Comparison of ENCODE assay signal across 18 cellular contexts in the genomic region with DNA sequence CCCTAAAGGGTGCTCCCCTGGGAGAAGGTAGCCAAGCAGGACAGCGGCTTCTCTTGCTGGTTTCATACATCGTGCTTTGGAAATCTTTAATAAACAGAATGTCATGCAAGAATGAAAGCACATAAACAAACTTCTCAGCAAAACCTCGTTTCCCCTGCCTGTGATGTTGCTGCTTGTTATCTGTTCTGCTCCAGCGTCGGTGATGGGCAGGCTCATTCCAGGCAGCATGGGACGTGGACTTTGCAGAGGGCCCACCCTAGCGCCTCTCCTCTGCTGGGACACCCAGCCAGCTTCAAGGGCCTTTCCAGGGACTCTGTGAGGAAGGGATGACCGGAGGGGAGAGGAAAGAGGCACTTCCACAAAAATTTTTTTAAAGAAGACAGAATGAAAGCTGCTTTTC.
A peak's percentile ranks its signal among the peaks of the same experiment; 100 is the strongest.
DNase-seq lines count a peak whose midpoint lies in the region; ATAC-seq, FAIRE-seq and TF ChIP-seq lines count a peak whose summit lies in the region.
"Had no signal": no experiment of that assay in that cellular context is flagged by ENCODE, and none has a peak within 500 bp of the region (broad histone marks: within the 10 kb centered on the region; RNA-seq: fewer than 3 reads in every experiment).

No MANE protein-coding gene starts in this region.

- no peaks in the 10 kb centered on the region for H3K79me2 ChIP-seq in K562 (ENCODE audit: control insufficient read depth, insufficient read depth, low read length)
- no peaks in the 10 kb centered on the region for H3K79me2 ChIP-seq in HepG2 (ENCODE audit: insufficient read depth, low read length)

- WGBS in K562 (ENCODE audit: insufficient coverage, low coverage, missing lambda C conversion rate): 39% methylated on average over 8 of the region's 8 CpGs
- 20% methylated on average over 8 of the region's 8 CpGs for WGBS in HepG2 (ENCODE audit: low lambda C conversion rate)

- H4K20me1 ChIP-seq in K562 (replicated peaks; ENCODE audit: control insufficient read depth, insufficient read depth, low read length) (no peaks in the 10 kb centered on the region), HepG2 (ENCODE audit: insufficient read depth, low read length) (no peaks in the 10 kb centered on the region)

- no peak for TF ChIP-seq RAD21 in K562 (CRISPR knock-in tag; conservative IDR thresholded peaks at IDR 0.05 in 1 of 2, IDR thresholded peaks at IDR 0.05 in 1 of 2)
- TF ChIP-seq RAD21 in HepG2 (CRISPR knock-in tag; IDR thresholded peaks at IDR 0.05): no peak

- H3K27ac ChIP-seq in K562 (ENCODE audit: extremely low read depth, low read depth, low read length) (no peak overlapping the region), HepG2 (ENCODE audit: extremely low read length, insufficient read depth, low read length) (no peak overlapping the region)

- no peak overlapping the region for H3K27ac Mint-ChIP-seq in osteocyte (ENCODE audit: unreplicated experiment)
- H3K27ac Mint-ChIP-seq: CD4-positive, alpha-beta memory T cell; GM23338; H9 had no signal

- CTCF ChIA-PET in K562 (lab: Yijun Ruan, JAX; ENCODE audit: low intra/inter-chr PET ratio) (no interaction called here), HepG2 (lab: Yijun Ruan, JAX; ENCODE audit: low intra/inter-chr PET ratio, low total read pairs) (no interaction called here)

- H3K4me2 ChIP-seq in K562 (ENCODE audit: insufficient read depth, low read length) (no peak overlapping the region), HepG2 (ENCODE audit: low read depth, low read length) (no peak overlapping the region)
- H3K4me2 ChIP-seq: GM23338 had no signal

- H3K4me1 ChIP-seq in K562 (replicated peaks in 1 of 2; ENCODE audit: control insufficient read depth in 2 of 2, insufficient read depth in 2 of 2, low read length in 2 of 2) (no peaks in the 10 kb centered on the region), HepG2 (ENCODE audit: insufficient read depth, low read length) (no peaks in the 10 kb centered on the region)

- no peak for ATAC-seq in K562
- peak; percentile 36; the same call in 2 of the 3 replicates for ATAC-seq in HepG2
- no peak for ATAC-seq in HG03025 (IDR thresholded peaks at IDR 0.05; ENCODE audit: low FRiP score, unreplicated experiment)
- ATAC-seq in activated T-cell treated with anti-CD3 and anti-CD28 coated beads, Interleukin-2, amount 50 U/mL, for 4 hours: no peak
- ATAC-seq: GM12878, GM23338, HCT116 had no signal

- H3K27me3 ChIP-seq in K562 (ENCODE audit: control insufficient read depth in 2 of 2, insufficient read depth in 2 of 2, low read length in 2 of 2): no peaks in the 10 kb centered on the region
- no peaks in the 10 kb centered on the region for H3K27me3 ChIP-seq in HepG2 (ENCODE audit: control insufficient read depth in 1 of 2, insufficient read depth in 2 of 2, low read length in 2 of 2)

- no peaks in the 10 kb centered on the region for H3K27me3 Mint-ChIP-seq in osteocyte (ENCODE audit: unreplicated experiment)
- peaks cover 3% of the 10 kb centered on the region for H3K27me3 Mint-ChIP-seq in activated T-cell treated with anti-CD3 and anti-CD28 coated beads, Interleukin-2, amount 50 U/mL, for 4 hours (ENCODE audit: low read depth)

- intact Hi-C loops in K562 (cut with micrococcal nuclease) (loop anchor here (10.0 kb wide), 1 partner anchor 427 kb away; no protein-coding TSS in a partner anchor), HepG2 (cut with micrococcal nuclease; ENCODE audit: unreplicated experiment) (no loop called here)

- POLR2A ChIA-PET in K562 (lab: Yijun Ruan, JAX): interaction anchor here (0.6 kb wide), 1 partner anchor 59 kb away, joined by 3 read pairs; no protein-coding TSS in a partner anchor
- POLR2A ChIA-PET in HepG2 (lab: Yijun Ruan, JAX): no interaction called here

- H3K4me1 Mint-ChIP-seq in osteocyte (ENCODE audit: unreplicated experiment): no peaks in the 10 kb centered on the region
- no peaks in the 10 kb centered on the region for H3K4me1 Mint-ChIP-seq in activated T-cell treated with anti-CD3 and anti-CD28 coated beads, Interleukin-2, amount 50 U/mL, for 4 hours (ENCODE audit: low read depth)

- in situ Hi-C loops in K562 (cut with MboI): no loop called here
- in situ Hi-C loops in HepG2 (cut with HindIII; ENCODE audit: extremely low pct_ligation_motif_present, low pct_unique_long_range_greater_than_20kb): no loop called here

- TF ChIP-seq CTCF in K562 (IDR thresholded peaks at IDR 0.05 in 2 of 3, conservative IDR thresholded peaks at IDR 0.05 in 1 of 3; ENCODE audit: insufficient read depth in 2 of 3, low read depth in 1 of 3, low read length in 3 of 3): no peak
- TF ChIP-seq CTCF in HepG2 (CRISPR knock-in tag; IDR thresholded peaks at IDR 0.05): no peak
- no peak for TF ChIP-seq CTCF in osteocyte (IDR thresholded peaks at IDR 0.05)

- no peak for TF ChIP-seq EP300 in K562 (IDR thresholded peaks at IDR 0.05; ENCODE audit: low read length)
- TF ChIP-seq EP300 in HepG2 (IDR thresholded peaks at IDR 0.05; ENCODE audit: low read depth in 2 of 2, low read length in 2 of 2): no peak
- no peak for TF ChIP-seq EP300 in HepG2 (CRISPR knock-in tag; IDR thresholded peaks at IDR 0.05; ENCODE audit: borderline replicate concordance)

- no peak for DNase-seq in K562 (ENCODE audit: extremely low read depth in 1 of 4, low spot score in 3 of 4)
- DNase-seq in HepG2 (ENCODE audit: low spot score): no peak
- DNase-seq in osteocyte (ENCODE audit: extremely low spot score, unreplicated experiment): peak; percentile 71
- no peak for DNase-seq in EL
- no peak for DNase-seq in activated T-cell treated with anti-CD3 and anti-CD28 coated beads, Interleukin-2, amount 50 U/mL, for 4 hours
- DNase-seq: C1 segment of cervical spinal cord; Calu3; CD4-positive, alpha-beta memory T cell; COR-L47; DMS153; DND-41; GDM1; H9 had no signal

- no peaks in the 10 kb centered on the region for H3K9me3 Mint-ChIP-seq in osteocyte (ENCODE audit: unreplicated experiment)
- no peaks in the 10 kb centered on the region for H3K9me3 Mint-ChIP-seq in activated T-cell treated with anti-CD3 and anti-CD28 coated beads, Interleukin-2, amount 50 U/mL, for 4 hours
- H3K9me3 Mint-ChIP-seq: GM23338, H9 had no signal

- no peaks in the 10 kb centered on the region for H3K36me3 Mint-ChIP-seq in osteocyte (ENCODE audit: unreplicated experiment)
- H3K36me3 Mint-ChIP-seq in activated T-cell treated with anti-CD3 and anti-CD28 coated beads, Interleukin-2, amount 50 U/mL, for 4 hours (ENCODE audit: insufficient read depth): no peaks in the 10 kb centered on the region
- H3K36me3 Mint-ChIP-seq: CD4-positive, alpha-beta memory T cell had no signal

- H3K4me3 ChIP-seq in K562 (no peak overlapping the region), HepG2 (replicated peaks in 1 of 3; ENCODE audit: insufficient read depth in 1 of 3, low read depth in 2 of 3, low read length in 3 of 3) (no peak overlapping the region)
- H3K4me3 ChIP-seq: GM12878, GM23338 had no signal

- H3K9ac ChIP-seq in K562 (ENCODE audit: insufficient read depth in 1 of 2, low read depth in 2 of 2, low read length in 2 of 2) (no peak overlapping the region), HepG2 (ENCODE audit: insufficient read depth, low read depth, low read length) (no peak overlapping the region)

- no TSS peak for BruUV-seq in K562 (replicated peaks; lab: Mats Ljungman, UMichigan)
- no TSS peak for BruUV-seq in HepG2 (replicated peaks; lab: Mats Ljungman, UMichigan)

- no peaks in the 10 kb centered on the region for H3K9me3 ChIP-seq in K562 (replicated peaks; ENCODE audit: control insufficient read depth, insufficient read depth, low read depth, low read length)
- no peaks in the 10 kb centered on the region for H3K9me3 ChIP-seq in HepG2 (ENCODE audit: low read length)

- H2AFZ ChIP-seq in K562 (ENCODE audit: low read depth, low read length): peak overlapping the region; percentile 4; the same call in 1 of the 2 replicates
- no peak overlapping the region for H2AFZ ChIP-seq in HepG2 (ENCODE audit: low read length)
- H2AFZ ChIP-seq: GM23338 had no signal

- H3K36me3 ChIP-seq in K562 (ENCODE audit: control insufficient read depth, insufficient read depth, low read length): no peaks in the 10 kb centered on the region
- H3K36me3 ChIP-seq in HepG2 (replicated peaks in 1 of 2; ENCODE audit: control insufficient read depth in 1 of 2, insufficient read depth in 2 of 2, low read length in 2 of 2): no peaks in the 10 kb centered on the region

- no peak overlapping the region for H3K4me3 Mint-ChIP-seq in osteocyte (ENCODE audit: unreplicated experiment)
- H3K4me3 Mint-ChIP-seq in activated T-cell treated with anti-CD3 and anti-CD28 coated beads, Interleukin-2, amount 50 U/mL, for 4 hours: no peak overlapping the region
- H3K4me3 Mint-ChIP-seq: CD4-positive, alpha-beta memory T cell; GM23338; H9 had no signal

- FAIRE-seq in K562 (lab: Jason Lieb, UNC) (no peak), HepG2 (lab: Jason Lieb, UNC) (no peak)
- FAIRE-seq: GM12878, GM19239 had no signal

- TF ChIP-seq POLR2A in K562 (conservative IDR thresholded peaks at IDR 0.05) (no peak), HepG2 (IDR thresholded peaks at IDR 0.05; ENCODE audit: insufficient read depth in 1 of 2, low read depth in 2 of 2, low read length in 2 of 2) (no peak)

- no peaks in the 10 kb centered on the region for H3K9me1 ChIP-seq in K562 (ENCODE audit: control insufficient read depth, insufficient read depth, low read length)

TF ChIP-seq in K562, 482 proteins besides CTCF, POLR2A, EP300 and RAD21 (continues in another document):
- no peak for TF ChIP-seq ZNF589 (CRISPR knock-in tag; IDR thresholded peaks at IDR 0.05; ENCODE audit: low read depth)
- no peak for TF ChIP-seq GTF2A2 (tag; IDR thresholded peaks at IDR 0.05)
- no peak for TF ChIP-seq L3MBTL2 (IDR thresholded peaks at IDR 0.05)
- no peak for TF ChIP-seq PHB (CRISPR knock-in tag; IDR thresholded peaks at IDR 0.05)

TF ChIP-seq in HepG2, 621 proteins besides CTCF, POLR2A, EP300 and RAD21 (continues in another document):
- TF ChIP-seq ZBTB44 (CRISPR knock-in tag; IDR thresholded peaks at IDR 0.05) (no peak), FOXC1 (CRISPR knock-in tag; IDR thresholded peaks at IDR 0.05; ENCODE audit: borderline replicate concordance) (no peak), ZNF34 (CRISPR knock-in tag; IDR thresholded peaks at IDR 0.05; ENCODE audit: borderline replicate concordance) (no peak), RELA (CRISPR knock-in tag; IDR thresholded peaks at IDR 0.05) (no peak), SMAD3 (CRISPR knock-in tag; IDR thresholded peaks at IDR 0.05) (no peak), ZNF350 (CRISPR knock-in tag; IDR thresholded peaks at IDR 0.05; ENCODE audit: borderline replicate concordance, low read depth) (no peak)
